11 cellular contexts compared by ENCODE assay signal in the genomic region with DNA sequence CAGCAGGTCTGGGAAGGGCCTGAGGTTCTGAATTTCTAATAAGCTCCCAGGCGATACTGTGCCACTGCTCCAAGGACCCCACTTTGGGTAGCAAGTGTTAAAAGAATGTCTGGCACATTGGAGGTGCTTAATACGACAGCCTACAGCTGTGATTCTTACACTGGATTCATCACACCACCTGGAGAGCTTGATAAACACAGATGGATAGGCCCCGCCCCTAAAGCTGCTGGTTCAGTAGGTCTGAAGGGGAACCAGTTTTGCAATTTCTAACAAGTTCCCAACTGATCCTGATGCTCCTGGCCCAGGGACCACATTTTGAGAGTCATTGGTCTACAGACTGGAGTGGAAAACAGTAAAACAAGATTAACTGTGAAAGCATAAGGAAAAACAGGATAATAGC.
"Had no signal": no experiment of that assay in that cellular context is flagged by ENCODE, and none has a peak within 500 bp of the region (broad histone marks: within the 10 kb centered on the region; RNA-seq: fewer than 3 reads in every experiment).

No MANE protein-coding gene starts in this region.

- H3K27me3 ChIP-seq: colonic mucosa had no signal

- H3K4me3 Mint-ChIP-seq: activated naive CD4-positive, alpha-beta T cell treated with anti-CD3 and anti-CD28 coated beads, Interleukin-2, amount 10 ng/mL, durations not matched to agents 7 days and 5 days; naive thymus-derived CD4-positive, alpha-beta T cell had no signal

- H3K4me1 Mint-ChIP-seq: activated naive CD4-positive, alpha-beta T cell treated with anti-CD3 and anti-CD28 coated beads, Interleukin-2, amount 10 ng/mL, durations not matched to agents 7 days and 5 days; naive thymus-derived CD4-positive, alpha-beta T cell had no signal

- H3K36me3 ChIP-seq: adrenal gland, colonic mucosa, heart right ventricle, neutrophil had no signal

- H3K27ac ChIP-seq: adrenal gland, colonic mucosa, heart right ventricle, neutrophil had no signal

- H3K4me3 ChIP-seq: adrenal gland, colonic mucosa, heart right ventricle, lung had no signal

- H3K9me3 Mint-ChIP-seq: activated naive CD4-positive, alpha-beta T cell treated with anti-CD3 and anti-CD28 coated beads, Interleukin-2, amount 10 ng/mL, durations not matched to agents 7 days and 5 days; activated T-helper 2 cell treated with anti-CD3 and anti-CD28 coated beads, Interferon-gamma antibody, Interleukin-2, Interleukin-4, amounts not matched to agents 10 μg/mL and 5 μg/mL and 100 μg/mL, durations not matched to agents 14 hours and 24 hours and 36 hours had no signal

- H3K27ac Mint-ChIP-seq: activated naive CD4-positive, alpha-beta T cell treated with anti-CD3 and anti-CD28 coated beads, Interleukin-2, amount 10 ng/mL, durations not matched to agents 7 days and 5 days; activated T-helper 2 cell treated with anti-CD3 and anti-CD28 coated beads, Interferon-gamma antibody, Interleukin-2, Interleukin-4, amounts not matched to agents 10 μg/mL and 5 μg/mL and 100 μg/mL, durations not matched to agents 14 hours and 24 hours and 36 hours; naive thymus-derived CD4-positive, alpha-beta T cell had no signal

- DNase-seq: activated naive CD4-positive, alpha-beta T cell treated with anti-CD3 and anti-CD28 coated beads, Interleukin-2, amount 10 ng/mL, durations not matched to agents 7 days and 5 days; adrenal gland; colonic mucosa; foreskin melanocyte; heart right ventricle; kidney glomerular epithelial cell; naive thymus-derived CD4-positive, alpha-beta T cell had no signal

- H3K4me1 ChIP-seq: adrenal gland, colonic mucosa had no signal

- ATAC-seq: activated CD4-positive, CD25-positive, alpha-beta regulatory T cell treated with anti-CD3 and anti-CD28 coated beads, Interleukin-2, amount 50 U/mL, for 24 hours; heart right ventricle; naive thymus-derived CD4-positive, alpha-beta T cell had no signal

- H3K36me3 Mint-ChIP-seq: activated naive CD4-positive, alpha-beta T cell treated with anti-CD3 and anti-CD28 coated beads, Interleukin-2, amount 10 ng/mL, durations not matched to agents 7 days and 5 days; naive thymus-derived CD4-positive, alpha-beta T cell had no signal
